In the genomic region with DNA sequence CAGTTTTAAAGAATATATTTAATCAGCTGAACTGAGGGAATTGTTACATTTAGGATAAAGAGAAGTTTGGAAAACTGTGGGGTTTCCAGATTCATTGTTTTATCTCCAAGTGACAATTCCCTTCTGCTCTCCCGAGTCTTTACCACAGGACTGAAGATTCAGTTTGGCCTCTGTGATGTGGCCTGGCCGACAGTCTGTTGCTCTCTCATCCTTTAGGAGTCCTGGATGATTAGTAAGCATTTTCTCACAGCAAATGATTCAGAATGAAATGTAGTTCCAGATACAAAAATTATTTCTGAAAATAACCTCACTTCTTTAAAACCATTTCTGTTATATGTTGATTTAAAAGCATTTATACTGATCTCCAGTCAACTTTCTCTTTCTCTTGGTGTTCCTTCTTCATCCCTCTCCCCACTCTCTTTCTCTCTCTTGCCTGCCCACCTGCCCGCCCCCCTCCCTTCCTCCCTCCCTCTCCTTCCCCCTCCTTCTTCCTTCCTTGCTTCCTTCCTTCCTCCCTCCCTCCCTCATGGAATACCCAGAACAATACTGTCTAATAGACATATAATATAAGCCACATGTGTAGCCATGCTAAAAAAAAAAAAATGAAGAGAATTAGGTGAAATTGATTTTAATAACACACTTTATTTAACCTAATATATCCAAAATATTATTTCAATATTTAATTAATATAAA, we compare ENCODE assay signal across 21 cellular contexts.
A peak's percentile ranks its signal among the peaks of the same experiment; 100 is the strongest.
DNase-seq lines count a peak whose midpoint lies in the region; ATAC-seq and TF ChIP-seq lines count a peak whose summit lies in the region.
"Had no signal": no experiment of that assay in that cellular context is flagged by ENCODE, and none has a peak within 500 bp of the region (broad histone marks: within the 10 kb centered on the region; RNA-seq: fewer than 3 reads in every experiment).

No MANE protein-coding gene starts in this region.

- no peak overlapping the region for H4K91ac ChIP-seq in trophoblast cell (ENCODE audit: low read depth, low read length)

- no peak overlapping the region for H3K9ac ChIP-seq in SK-N-SH
- no peak overlapping the region for H3K9ac ChIP-seq in fibroblast of lung (ENCODE audit: insufficient read depth, low read length)
- no peak overlapping the region for H3K9ac ChIP-seq in trophoblast cell (ENCODE audit: low read length)

- no peaks in the 10 kb centered on the region for H3K27me3 Mint-ChIP-seq in stimulated activated naive CD8-positive, alpha-beta T cell treated with anti-CD3 and anti-CD28 coated beads, Interleukin-15, amount 100 ng/mL, for 72 hours
- H3K27me3 Mint-ChIP-seq: activated T-helper 17 cell treated with anti-CD3 and anti-CD28 coated beads, Interleukin-2, amount 50 U/mL, for 72 hours; CD4-positive, alpha-beta memory T cell had no signal

- in situ Hi-C loops in KBM-7 (cut with MboI; ENCODE audit: low pct_unique_long_range_greater_than_20kb, low sequenced_read_pairs): no loop called here

- H4K8ac ChIP-seq in trophoblast cell (ENCODE audit: low read depth, low read length): no peak overlapping the region

- H2BK120ac ChIP-seq in trophoblast cell (ENCODE audit: insufficient read depth, low read length, poor library complexity): no peak overlapping the region

- peaks cover 12 to 16% of the 10 kb centered on the region in 2 donors for H3K9me3 Mint-ChIP-seq in stimulated activated naive CD8-positive, alpha-beta T cell treated with anti-CD3 and anti-CD28 coated beads, Interleukin-15, amount 100 ng/mL, for 72 hours
- H3K9me3 Mint-ChIP-seq: activated T-helper 17 cell treated with anti-CD3 and anti-CD28 coated beads, Interleukin-2, amount 50 U/mL, for 72 hours had no signal

- H2AFZ ChIP-seq in SK-N-SH (ENCODE audit: low read depth) (no peak overlapping the region), fibroblast of lung (ENCODE audit: low read length) (no peak overlapping the region), trophoblast cell (ENCODE audit: insufficient read depth, low read length, poor library complexity) (no peak overlapping the region)

- H3K36me3 ChIP-seq in SK-N-SH (replicated peaks in 1 of 2; ENCODE audit: control insufficient read depth in 1 of 2, insufficient read depth in 2 of 2, low read length in 1 of 2) (peaks cover 0 to 15% of the 10 kb centered on the region in 2 experiments), fibroblast of lung (ENCODE audit: control insufficient read depth, insufficient read depth, low read length) (no peaks in the 10 kb centered on the region), trophoblast cell (ENCODE audit: control insufficient read depth in 1 of 2, insufficient read depth in 2 of 2, low read length in 2 of 2) (no peaks in the 10 kb centered on the region)
- H3K36me3 ChIP-seq: Peyer's patch, right atrium auricular region had no signal

- H2BK5ac ChIP-seq in trophoblast cell (ENCODE audit: low read depth, low read length, poor library complexity): no peak overlapping the region

- H2AK5ac ChIP-seq in trophoblast cell (ENCODE audit: low read length): no peak overlapping the region

- no peak overlapping the region for H3K4me3 Mint-ChIP-seq in stimulated activated naive CD8-positive, alpha-beta T cell treated with anti-CD3 and anti-CD28 coated beads, Interleukin-15, amount 100 ng/mL, for 72 hours
- H3K4me3 Mint-ChIP-seq: activated CD8-positive, alpha-beta T cell treated with anti-CD3 and anti-CD28 coated beads, Interleukin-2, amount 10 ng/mL, durations not matched to agents 7 days and 5 days; activated T-helper 17 cell treated with anti-CD3 and anti-CD28 coated beads, Interleukin-2, amount 50 U/mL, for 72 hours; CD4-positive, alpha-beta memory T cell; H9; neural crest cell had no signal

- H4K12ac ChIP-seq in trophoblast cell (ENCODE audit: low read depth, low read length): no peak overlapping the region

- H3K18ac ChIP-seq in trophoblast cell (ENCODE audit: low read length): no peak overlapping the region

- H3F3A ChIP-seq in SK-N-SH (replicated peaks; ENCODE audit: insufficient read depth): peaks cover 7% of the 10 kb centered on the region

- peak overlapping the region; percentile 2 to 56; a peak in 3 of 4 replicates for H3K27ac ChIP-seq in SK-N-SH (ENCODE audit: low read depth in 2 of 2, low read length in 1 of 2)
- H3K27ac ChIP-seq in fibroblast of lung (ENCODE audit: insufficient read depth, low read length): peak overlapping the region; percentile 18
- H3K27ac ChIP-seq in trophoblast cell (ENCODE audit: low read depth, low read length): no peak overlapping the region

- no peak overlapping the region for H3K4me2 ChIP-seq in SK-N-SH
- no peak overlapping the region for H3K4me2 ChIP-seq in fibroblast of lung (ENCODE audit: extremely low read depth, insufficient read depth, low read length)
- no peak overlapping the region for H3K4me2 ChIP-seq in trophoblast cell (ENCODE audit: low read length)

- H3K9me2 ChIP-seq in SK-N-SH: no peaks in the 10 kb centered on the region

- H3K79me2 ChIP-seq in SK-N-SH (ENCODE audit: insufficient read depth) (no peaks in the 10 kb centered on the region; the same call in 1 of the 2 replicates), fibroblast of lung (ENCODE audit: control insufficient read depth, insufficient read depth, low read length) (no peaks in the 10 kb centered on the region), trophoblast cell (ENCODE audit: control insufficient read depth, insufficient read depth, low read length, poor library complexity) (peaks cover 3% of the 10 kb centered on the region)

- ATAC-seq in stimulated activated naive CD8-positive, alpha-beta T cell treated with anti-CD3 and anti-CD28 coated beads, Interleukin-15, amount 100 ng/mL, for 72 hours: no peak
- ATAC-seq: activated CD8-positive, alpha-beta T cell treated with anti-CD3 and anti-CD28 coated beads, Interleukin-2, amount 10 ng/mL, durations not matched to agents 7 days and 5 days; activated T-helper 17 cell treated with anti-CD3 and anti-CD28 coated beads, Interleukin-2, amount 50 U/mL, for 72 hours; HepG2 had no signal

- no peak overlapping the region for H3K4me3 ChIP-seq in SK-N-SH (ENCODE audit: low read depth in 2 of 2, low read length in 1 of 2)
- no peak overlapping the region for H3K4me3 ChIP-seq in fibroblast of lung (replicated peaks in 1 of 4; ENCODE audit: control extremely low read depth in 1 of 4, insufficient read depth in 1 of 4, low read depth in 3 of 4, low read length in 4 of 4)
- no peak overlapping the region for H3K4me3 ChIP-seq in trophoblast cell (ENCODE audit: low read depth, low read length)
- H3K4me3 ChIP-seq: body of pancreas, Peyer's patch, right atrium auricular region, testis had no signal

- TF ChIP-seq CTCF in SK-N-SH (IDR thresholded peaks at IDR 0.05): no peak
- TF ChIP-seq CTCF in fibroblast of lung (conservative IDR thresholded peaks at IDR 0.05 in 1 of 2, IDR thresholded peaks at IDR 0.05 in 1 of 2; ENCODE audit: low read depth in 1 of 2, low read length in 2 of 2): no peak

- TF ChIP-seq EP300 in SK-N-SH (IDR thresholded peaks at IDR 0.05; ENCODE audit: borderline replicate concordance in 1 of 2, low read depth in 1 of 2, low read length in 1 of 2): no peak

- 45% methylated on average over 3 of the region's 3 CpGs for WGBS in SK-N-SH (ENCODE audit: low lambda C conversion rate)
- WGBS in trophoblast cell (ENCODE audit: extremely low coverage, insufficient coverage, insufficient read length): no CpG with 5 or more reads among the region's 3 CpGs

- CTCF ChIA-PET in SK-N-SH (lab: Yijun Ruan, JAX): no interaction called here

- H3K14ac ChIP-seq in trophoblast cell (ENCODE audit: low read length): no peak overlapping the region

- H4K20me1 ChIP-seq in SK-N-SH (ENCODE audit: insufficient read depth) (no peaks in the 10 kb centered on the region), fibroblast of lung (ENCODE audit: control insufficient read depth, extremely low read depth, insufficient read depth, low read length) (no peaks in the 10 kb centered on the region)

- H3K27me3 ChIP-seq in SK-N-SH (ENCODE audit: insufficient read depth) (no peaks in the 10 kb centered on the region), fibroblast of lung (ENCODE audit: control insufficient read depth, insufficient read depth, low read length) (no peaks in the 10 kb centered on the region), trophoblast cell (ENCODE audit: insufficient read depth, low read length) (no peaks in the 10 kb centered on the region)
- H3K27me3 ChIP-seq: body of pancreas, Peyer's patch, right atrium auricular region, testis had no signal

- no peak overlapping the region for H3K4ac ChIP-seq in trophoblast cell (ENCODE audit: low read depth, low read length)

- peaks cover 0 to 14% of the 10 kb centered on the region in 2 experiments; a peak in 2 of 4 replicates for H3K4me1 ChIP-seq in SK-N-SH (ENCODE audit: control insufficient read depth in 1 of 2, insufficient read depth in 2 of 2, low read depth in 1 of 2, low read length in 1 of 2)
- no peaks in the 10 kb centered on the region for H3K4me1 ChIP-seq in fibroblast of lung (ENCODE audit: control insufficient read depth, extremely low read depth, insufficient read depth, low read length)
- H3K4me1 ChIP-seq in trophoblast cell (ENCODE audit: control insufficient read depth in 1 of 2, insufficient read depth in 2 of 2, low read length in 2 of 2): peaks cover 16 to 22% of the 10 kb centered on the region in 2 experiments
- H3K4me1 ChIP-seq: Peyer's patch had no signal

- no peak overlapping the region for H3K23ac ChIP-seq in trophoblast cell (ENCODE audit: low read length)

- peaks cover 6% of the 10 kb centered on the region for H3K9me3 ChIP-seq in SK-N-SH
- H3K9me3 ChIP-seq in fibroblast of lung (ENCODE audit: control insufficient read depth, insufficient read depth, low read depth, low read length): no peaks in the 10 kb centered on the region
- no peaks in the 10 kb centered on the region for H3K9me3 ChIP-seq in trophoblast cell (ENCODE audit: insufficient read depth, low read depth, low read length)
- H3K9me3 ChIP-seq: body of pancreas, Peyer's patch, testis had no signal

- POLR2A ChIA-PET in SK-N-SH (lab: Yijun Ruan, JAX): no interaction called here

- TF ChIP-seq RAD21 in SK-N-SH (IDR thresholded peaks at IDR 0.05; ENCODE audit: low read length): no peak

- H3K4me1 Mint-ChIP-seq in stimulated activated naive CD8-positive, alpha-beta T cell treated with anti-CD3 and anti-CD28 coated beads, Interleukin-15, amount 100 ng/mL, for 72 hours: peaks cover 15% of the 10 kb centered on the region
- H3K4me1 Mint-ChIP-seq: activated T-helper 17 cell treated with anti-CD3 and anti-CD28 coated beads, Interleukin-2, amount 50 U/mL, for 72 hours; CD4-positive, alpha-beta memory T cell had no signal

- H3K79me1 ChIP-seq in trophoblast cell (ENCODE audit: low read length): peaks cover 11% of the 10 kb centered on the region

- peak; percentile 3 for DNase-seq in ELR (ENCODE audit: low read depth)
- no peak for DNase-seq in SK-N-SH
- peak; percentile 36 to 85 for DNase-seq in fibroblast of lung (ENCODE audit: low read depth in 2 of 2)
- DNase-seq in trophoblast cell: no peak
- no peak for DNase-seq in KBM-7
- no peak for DNase-seq in stimulated activated naive CD8-positive, alpha-beta T cell treated with anti-CD3 and anti-CD28 coated beads, Interleukin-15, amount 100 ng/mL, for 72 hours
- no peak for DNase-seq in NCI-H2171 treated with DMSO at 0.1 percent for 48 hours (lab: John Stamatoyannopoulos, UW)
- no peak for DNase-seq in SIG-M5 treated with dmso at 0.1 percent for 504 hours (lab: John Stamatoyannopoulos, UW; ENCODE audit: unreplicated experiment)
- DNase-seq: activated CD8-positive, alpha-beta T cell treated with anti-CD3 and anti-CD28 coated beads, Interleukin-2, amount 10 ng/mL, durations not matched to agents 7 days and 5 days; CD4-positive, alpha-beta memory T cell; H9; NCI-H1092 treated with DMSO at 0.1 percent for 48 hours; NCI-H748 treated with DMSO at 0.1 percent for 48 hours; Peyer's patch; stimulated activated CD4-positive, alpha-beta T cell treated with anti-CD3 and anti-CD28 coated beads, Interleukin-1b, Interleukin-23, amount 100 ng/mL, for 48 hours; testis had no signal

- no peak overlapping the region for H3K27ac Mint-ChIP-seq in stimulated activated naive CD8-positive, alpha-beta T cell treated with anti-CD3 and anti-CD28 coated beads, Interleukin-15, amount 100 ng/mL, for 72 hours
- H3K27ac Mint-ChIP-seq: activated CD8-positive, alpha-beta T cell treated with anti-CD3 and anti-CD28 coated beads, Interleukin-2, amount 10 ng/mL, durations not matched to agents 7 days and 5 days; activated T-helper 17 cell treated with anti-CD3 and anti-CD28 coated beads, Interleukin-2, amount 50 U/mL, for 72 hours; CD4-positive, alpha-beta memory T cell had no signal

- H2BK12ac ChIP-seq in trophoblast cell (ENCODE audit: low read length): peak overlapping the region; percentile 40

Comparison
In these comparisons a context has a peak if more than half of its experiments do, and no peak if none do; other contexts are left out.
1. DNase-seq: peak in ELR (single experiment) and fibroblast of lung (2 of 2); none in SK-N-SH (single experiment), trophoblast cell (0 of 2), KBM-7 (single experiment), stimulated activated naive CD8-positive, alpha-beta T cell treated with anti-CD3 and anti-CD28 coated beads, Interleukin-15, amount 100 ng/mL, for 72 hours (0 of 2), NCI-H2171 treated with DMSO at 0.1 percent for 48 hours (single experiment) and SIG-M5 treated with dmso at 0.1 percent for 504 hours (single experiment).